In genomic region chr4:52126946-52127345, GRCh38 we compare ENCODE assay signal across 20 cellular contexts.
A peak's percentile ranks its signal among the peaks of the same experiment; 100 is the strongest.
DNase-seq lines count a peak whose midpoint lies in the region; ATAC-seq and TF ChIP-seq lines count a peak whose summit lies in the region.
"Had no signal": no experiment of that assay in that cellular context is flagged by ENCODE, and none has a peak within 500 bp of the region (broad histone marks: within the 10 kb centered on the region; RNA-seq: fewer than 3 reads in every experiment).

No MANE protein-coding gene starts in this region.

- WGBS in thyroid gland, 2 donors = 75 to 81% methylated on average over 5 of the region's 5 CpGs

- H3K27ac ChIP-seq in thyroid gland = no peak overlapping the region
- H3K27ac ChIP-seq: KMS-11, right atrium auricular region, SK-N-MC, vagina had no signal

- intact Hi-C loops in sciatic nerve (cut with DNase I) (no loop called here), thyroid gland (cut with DNase I) (no loop called here)

- peak; percentile 38 for DNase-seq in HT1080 (ENCODE audit: low read depth)
- peak; percentile 41 for DNase-seq in RPMI7951 (ENCODE audit: low read depth)
- peak; percentile 80 for DNase-seq in fibroblast of peridontal ligament (ENCODE audit: extremely low read depth)
- no peak for DNase-seq in sciatic nerve (ENCODE audit: low spot score)
- DNase-seq in HPDE6-E6E7 (ENCODE audit: extremely low spot score) = no peak
- DNase-seq in thyroid gland = no peak
- no peak for DNase-seq in EL
- DNase-seq: CD4-positive, alpha-beta T cell; effector memory CD8-positive, alpha-beta T cell; HCEC 1CT; head of caudate nucleus; left colon; naive thymus-derived CD4-positive, alpha-beta T cell; NCI-H2081; stimulated activated CD4-positive, alpha-beta T cell treated with anti-CD3 and anti-CD28 coated beads, Interleukin-4, amount 100 ng/mL, for 4 hours had no signal

- no peaks in the 10 kb centered on the region for H3K4me1 ChIP-seq in thyroid gland
- H3K4me1 ChIP-seq: right atrium auricular region, vagina had no signal

- H3K9me3 ChIP-seq in thyroid gland = no peaks in the 10 kb centered on the region
- H3K9me3 ChIP-seq: vagina had no signal

- TF ChIP-seq POLR2A in thyroid gland (IDR thresholded peaks at IDR 0.05) = no peak

- no peaks in the 10 kb centered on the region for H3K27me3 ChIP-seq in thyroid gland
- H3K27me3 ChIP-seq: right atrium auricular region, vagina had no signal

- no peaks in the 10 kb centered on the region for H3K36me3 ChIP-seq in thyroid gland
- H3K36me3 ChIP-seq: right atrium auricular region, vagina had no signal

- no peak for TF ChIP-seq CTCF in thyroid gland (IDR thresholded peaks at IDR 0.05)

- peak; percentile 76 for ATAC-seq in sciatic nerve
- ATAC-seq: effector memory CD8-positive, alpha-beta T cell; left colon; naive thymus-derived CD4-positive, alpha-beta T cell; stimulated activated effector memory CD8-positive, alpha-beta T cell treated with anti-CD3 and anti-CD28 coated beads, Interleukin-12 subunit alpha, Interleukin-12 subunit beta, amount 100 ng/mL, for 72 hours had no signal

- no peak overlapping the region for H3K4me3 ChIP-seq in thyroid gland (replicated peaks in 1 of 3)
- H3K4me3 ChIP-seq: right atrium auricular region, SK-N-MC, vagina had no signal

Comparison
In these comparisons a context has a peak if more than half of its experiments do, and no peak if none do; other contexts are left out.
1. DNase-seq: peak in HT1080 (single experiment), RPMI7951 (single experiment) and fibroblast of peridontal ligament (single experiment); none in sciatic nerve (single experiment), HPDE6-E6E7 (single experiment), thyroid gland (0 of 2) and EL (single experiment).